In the genomic region with DNA sequence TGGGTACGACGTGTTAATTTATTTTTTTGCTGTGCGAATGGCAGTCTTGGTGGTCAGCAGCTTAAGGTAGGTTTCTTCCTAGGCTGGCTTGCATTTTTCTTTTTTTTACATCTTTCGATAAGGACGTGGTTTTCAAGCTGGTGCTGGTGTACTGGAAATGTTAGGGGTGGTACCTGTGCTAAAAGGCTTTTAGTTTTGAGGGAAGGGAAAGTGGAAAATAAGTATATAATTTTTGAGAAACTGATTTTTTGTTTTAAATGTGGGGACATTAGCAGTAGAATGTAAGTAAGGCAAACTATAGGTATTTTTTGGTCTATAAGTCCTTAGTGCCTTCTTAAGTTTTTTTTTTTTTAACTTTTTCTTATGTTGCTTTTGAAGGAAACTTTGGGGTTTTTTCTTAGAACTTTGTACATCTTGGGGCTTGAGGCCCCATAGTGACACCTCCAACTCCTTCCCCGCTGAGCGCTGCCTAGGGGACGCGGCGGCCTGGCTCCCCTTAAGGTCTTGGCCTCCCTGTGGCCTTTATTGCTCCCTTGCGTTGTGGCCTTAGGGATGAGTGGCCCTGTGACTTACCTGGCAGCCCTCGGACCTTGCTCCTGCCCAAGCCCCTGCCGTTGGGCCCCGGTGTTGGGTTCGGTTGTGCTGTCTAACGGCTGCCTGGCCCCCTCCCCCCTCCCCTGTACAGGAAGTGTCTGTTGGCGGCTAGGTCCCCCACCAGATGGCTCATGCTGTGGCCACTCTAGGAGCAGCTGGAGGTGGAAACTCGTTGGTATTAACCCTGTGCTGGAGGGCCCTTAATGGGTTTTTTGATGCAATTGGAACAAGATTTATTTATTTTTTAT, we compare ENCODE assay signal across 1 cellular context.
TF ChIP-seq lines count a peak whose summit lies in the region.

No MANE protein-coding gene starts in this region.

TF ChIP-seq in K562, 482 proteins besides CTCF, POLR2A, EP300 and RAD21 (continued from another document and continues in another):
- TF ChIP-seq NCOA2 (IDR thresholded peaks at IDR 0.05; ENCODE audit: partially characterized antibody in 2 of 2) (no peak), BRCA1 (IDR thresholded peaks at IDR 0.05) (no peak), BRCA1 (CRISPR knock-in tag; IDR thresholded peaks at IDR 0.05) (no peak), HOXB6 (CRISPR knock-in tag; IDR thresholded peaks at IDR 0.05; ENCODE audit: borderline replicate concordance) (no peak), CXXC5 (CRISPR knock-in tag; IDR thresholded peaks at IDR 0.05) (peak; percentile 46), ZFPM2 (CRISPR knock-in tag; IDR thresholded peaks at IDR 0.05) (no peak), KLF16 (IDR thresholded peaks at IDR 0.05) (no peak), ZNF311 (CRISPR knock-in tag; IDR thresholded peaks at IDR 0.05) (no peak), RFX7 (CRISPR knock-in tag; IDR thresholded peaks at IDR 0.05) (no peak), NEUROD1 (IDR thresholded peaks at IDR 0.05; ENCODE audit: borderline replicate concordance, low read depth, low read length, partially characterized antibody) (peak; percentile 67), BRD4 (IDR thresholded peaks at IDR 0.05) (peak; percentile 84; the same call in 1 of the 2 replicates), ADNP (tag; IDR thresholded peaks at IDR 0.05) (no peak), FOXK1 (CRISPR knock-in tag; IDR thresholded peaks at IDR 0.05; ENCODE audit: borderline replicate concordance) (no peak), NR2F6 (CRISPR knock-in tag; IDR thresholded peaks at IDR 0.05) (no peak), POLR2AphosphoS2 (IDR thresholded peaks at IDR 0.05; ENCODE audit: low read length) (peak; percentile 96), ZBTB17 (CRISPR knock-in tag; IDR thresholded peaks at IDR 0.05) (peak; percentile 84; the same call in 1 of the 2 replicates), HDAC3 (IDR thresholded peaks at IDR 0.05; ENCODE audit: borderline replicate concordance, partially characterized antibody) (no peak), CBFB (CRISPR knock-in tag; IDR thresholded peaks at IDR 0.05) (no peak), ATF7 (IDR thresholded peaks at IDR 0.05) (peak; percentile 77; the same call in 1 of the 2 replicates), KAT8 (IDR thresholded peaks at IDR 0.05; ENCODE audit: low read depth) (no peak), MTA2 (IDR thresholded peaks at IDR 0.05; ENCODE audit: low read depth) (no peak), HDAC2 (IDR thresholded peaks at IDR 0.05) (peak; percentile 71; the same call in 1 of the 2 replicates), ZKSCAN8 (CRISPR knock-in tag; IDR thresholded peaks at IDR 0.05) (no peak), CHD2 (IDR thresholded peaks at IDR 0.05; ENCODE audit: low read depth, low read length) (peak; percentile 61; the same call in 1 of the 2 replicates), PURB (CRISPR knock-in tag; IDR thresholded peaks at IDR 0.05; ENCODE audit: low read depth) (no peak), ZNF175 (CRISPR knock-in tag; IDR thresholded peaks at IDR 0.05; ENCODE audit: low read depth) (0 out of 2 replicates have a peak, but pooled peaks have one; percentile 52), POLR2AphosphoS5 (IDR thresholded peaks at IDR 0.05; ENCODE audit: control insufficient read depth, insufficient read depth, low read depth, low read length) (peak; percentile 95), FIP1L1 (IDR thresholded peaks at IDR 0.05; ENCODE audit: low read depth, low read length, poor library complexity, severe bottlenecking) (no peak), TBL1XR1 (IDR thresholded peaks at IDR 0.05; ENCODE audit: low read length in 2 of 2) (peak in 1 of 2 experiments; percentile 44; a peak in 1 of 4 replicates), HMGN3 (IDR thresholded peaks at IDR 0.05; ENCODE audit: borderline replicate concordance, extremely low read depth, insufficient read length, low read depth, low read length) (peak; percentile 52), MBD2 (IDR thresholded peaks at IDR 0.05; ENCODE audit: borderline replicate concordance, low read depth) (peak; percentile 88), HNRNPK (IDR thresholded peaks at IDR 0.05; ENCODE audit: low read depth, low read length, poor library complexity, severe bottlenecking) (no peak), MNT (conservative IDR thresholded peaks at IDR 0.05) (peak; percentile 54 to 85), TCF15 (CRISPR knock-in tag; IDR thresholded peaks at IDR 0.05) (no peak), ZFP30 (CRISPR knock-in tag; IDR thresholded peaks at IDR 0.05; ENCODE audit: borderline replicate concordance) (no peak), ATF3 (IDR thresholded peaks at IDR 0.05) (no peak), ATF3 (CRISPR knock-in tag; conservative IDR thresholded peaks at IDR 0.05) (no peak), C11orf30 (IDR thresholded peaks at IDR 0.05; ENCODE audit: low read depth) (peak; percentile 64; the same call in 1 of the 2 replicates), U2AF1 (optimal IDR thresholded peaks at IDR 0.05; ENCODE audit: low read depth, low read length) (no peak), NELFE (IDR thresholded peaks at IDR 0.05; ENCODE audit: insufficient read depth, insufficient read length) (no peak), CREB1 (IDR thresholded peaks at IDR 0.05) (peak; percentile 44; the same call in 1 of the 2 replicates), CREB1 (CRISPR knock-in tag; IDR thresholded peaks at IDR 0.05) (no peak; the same call in 1 of the 2 replicates), ZNF830 (CRISPR knock-in tag; IDR thresholded peaks at IDR 0.05) (no peak)
- TF ChIP-seq, protein P1, sequence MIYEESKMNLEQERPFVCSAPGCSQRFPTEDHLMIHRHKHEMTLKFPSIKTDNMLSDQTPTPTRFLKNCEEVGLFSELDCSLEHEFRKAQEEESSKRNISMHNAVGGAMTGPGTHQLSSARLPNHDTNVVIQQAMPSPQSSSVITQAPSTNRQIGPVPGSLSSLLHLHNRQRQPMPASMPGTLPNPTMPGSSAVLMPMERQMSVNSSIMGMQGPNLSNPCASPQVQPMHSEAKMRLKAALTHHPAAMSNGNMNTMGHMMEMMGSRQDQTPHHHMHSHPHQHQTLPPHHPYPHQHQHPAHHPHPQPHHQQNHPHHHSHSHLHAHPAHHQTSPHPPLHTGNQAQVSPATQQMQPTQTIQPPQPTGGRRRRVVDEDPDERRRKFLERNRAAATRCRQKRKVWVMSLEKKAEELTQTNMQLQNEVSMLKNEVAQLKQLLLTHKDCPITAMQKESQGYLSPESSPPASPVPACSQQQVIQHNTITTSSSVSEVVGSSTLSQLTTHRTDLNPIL (CRISPR knock-in tag; IDR thresholded peaks at IDR 0.05), result no peak
- TF ChIP-seq, protein P2, sequence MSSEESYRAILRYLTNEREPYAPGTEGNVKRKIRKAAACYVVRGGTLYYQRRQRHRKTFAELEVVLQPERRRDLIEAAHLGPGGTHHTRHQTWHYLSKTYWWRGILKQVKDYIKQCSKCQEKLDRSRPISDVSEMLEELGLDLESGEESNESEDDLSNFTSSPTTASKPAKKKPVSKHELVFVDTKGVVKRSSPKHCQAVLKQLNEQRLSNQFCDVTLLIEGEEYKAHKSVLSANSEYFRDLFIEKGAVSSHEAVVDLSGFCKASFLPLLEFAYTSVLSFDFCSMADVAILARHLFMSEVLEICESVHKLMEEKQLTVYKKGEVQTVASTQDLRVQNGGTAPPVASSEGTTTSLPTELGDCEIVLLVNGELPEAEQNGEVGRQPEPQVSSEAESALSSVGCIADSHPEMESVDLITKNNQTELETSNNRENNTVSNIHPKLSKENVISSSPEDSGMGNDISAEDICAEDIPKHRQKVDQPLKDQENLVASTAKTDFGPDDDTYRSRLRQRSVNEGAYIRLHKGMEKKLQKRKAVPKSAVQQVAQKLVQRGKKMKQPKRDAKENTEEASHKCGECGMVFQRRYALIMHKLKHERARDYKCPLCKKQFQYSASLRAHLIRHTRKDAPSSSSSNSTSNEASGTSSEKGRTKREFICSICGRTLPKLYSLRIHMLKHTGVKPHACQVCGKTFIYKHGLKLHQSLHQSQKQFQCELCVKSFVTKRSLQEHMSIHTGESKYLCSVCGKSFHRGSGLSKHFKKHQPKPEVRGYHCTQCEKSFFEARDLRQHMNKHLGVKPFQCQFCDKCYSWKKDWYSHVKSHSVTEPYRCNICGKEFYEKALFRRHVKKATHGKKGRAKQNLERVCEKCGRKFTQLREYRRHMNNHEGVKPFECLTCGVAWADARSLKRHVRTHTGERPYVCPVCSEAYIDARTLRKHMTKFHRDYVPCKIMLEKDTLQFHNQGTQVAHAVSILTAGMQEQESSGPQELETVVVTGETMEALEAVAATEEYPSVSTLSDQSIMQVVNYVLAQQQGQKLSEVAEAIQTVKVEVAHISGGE (CRISPR knock-in tag; IDR thresholded peaks at IDR 0.05), result peak; percentile 74 to 95 (median 88); a peak in 4 of 6 replicates
- TF ChIP-seq, protein P3, sequence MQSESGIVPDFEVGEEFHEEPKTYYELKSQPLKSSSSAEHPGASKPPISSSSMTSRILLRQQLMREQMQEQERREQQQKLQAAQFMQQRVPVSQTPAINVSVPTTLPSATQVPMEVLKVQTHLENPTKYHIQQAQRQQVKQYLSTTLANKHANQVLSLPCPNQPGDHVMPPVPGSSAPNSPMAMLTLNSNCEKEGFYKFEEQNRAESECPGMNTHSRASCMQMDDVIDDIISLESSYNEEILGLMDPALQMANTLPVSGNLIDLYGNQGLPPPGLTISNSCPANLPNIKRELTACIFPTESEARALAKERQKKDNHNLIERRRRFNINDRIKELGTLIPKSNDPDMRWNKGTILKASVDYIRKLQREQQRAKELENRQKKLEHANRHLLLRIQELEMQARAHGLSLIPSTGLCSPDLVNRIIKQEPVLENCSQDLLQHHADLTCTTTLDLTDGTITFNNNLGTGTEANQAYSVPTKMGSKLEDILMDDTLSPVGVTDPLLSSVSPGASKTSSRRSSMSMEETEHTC (IDR thresholded peaks at IDR 0.05), result no peak
- TF ChIP-seq, protein P4, sequence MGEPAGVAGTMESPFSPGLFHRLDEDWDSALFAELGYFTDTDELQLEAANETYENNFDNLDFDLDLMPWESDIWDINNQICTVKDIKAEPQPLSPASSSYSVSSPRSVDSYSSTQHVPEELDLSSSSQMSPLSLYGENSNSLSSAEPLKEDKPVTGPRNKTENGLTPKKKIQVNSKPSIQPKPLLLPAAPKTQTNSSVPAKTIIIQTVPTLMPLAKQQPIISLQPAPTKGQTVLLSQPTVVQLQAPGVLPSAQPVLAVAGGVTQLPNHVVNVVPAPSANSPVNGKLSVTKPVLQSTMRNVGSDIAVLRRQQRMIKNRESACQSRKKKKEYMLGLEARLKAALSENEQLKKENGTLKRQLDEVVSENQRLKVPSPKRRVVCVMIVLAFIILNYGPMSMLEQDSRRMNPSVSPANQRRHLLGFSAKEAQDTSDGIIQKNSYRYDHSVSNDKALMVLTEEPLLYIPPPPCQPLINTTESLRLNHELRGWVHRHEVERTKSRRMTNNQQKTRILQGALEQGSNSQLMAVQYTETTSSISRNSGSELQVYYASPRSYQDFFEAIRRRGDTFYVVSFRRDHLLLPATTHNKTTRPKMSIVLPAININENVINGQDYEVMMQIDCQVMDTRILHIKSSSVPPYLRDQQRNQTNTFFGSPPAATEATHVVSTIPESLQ (CRISPR knock-in tag; IDR thresholded peaks at IDR 0.05), result peak; percentile 33; the same call in 1 of the 2 replicates
- TF ChIP-seq, protein P5, sequence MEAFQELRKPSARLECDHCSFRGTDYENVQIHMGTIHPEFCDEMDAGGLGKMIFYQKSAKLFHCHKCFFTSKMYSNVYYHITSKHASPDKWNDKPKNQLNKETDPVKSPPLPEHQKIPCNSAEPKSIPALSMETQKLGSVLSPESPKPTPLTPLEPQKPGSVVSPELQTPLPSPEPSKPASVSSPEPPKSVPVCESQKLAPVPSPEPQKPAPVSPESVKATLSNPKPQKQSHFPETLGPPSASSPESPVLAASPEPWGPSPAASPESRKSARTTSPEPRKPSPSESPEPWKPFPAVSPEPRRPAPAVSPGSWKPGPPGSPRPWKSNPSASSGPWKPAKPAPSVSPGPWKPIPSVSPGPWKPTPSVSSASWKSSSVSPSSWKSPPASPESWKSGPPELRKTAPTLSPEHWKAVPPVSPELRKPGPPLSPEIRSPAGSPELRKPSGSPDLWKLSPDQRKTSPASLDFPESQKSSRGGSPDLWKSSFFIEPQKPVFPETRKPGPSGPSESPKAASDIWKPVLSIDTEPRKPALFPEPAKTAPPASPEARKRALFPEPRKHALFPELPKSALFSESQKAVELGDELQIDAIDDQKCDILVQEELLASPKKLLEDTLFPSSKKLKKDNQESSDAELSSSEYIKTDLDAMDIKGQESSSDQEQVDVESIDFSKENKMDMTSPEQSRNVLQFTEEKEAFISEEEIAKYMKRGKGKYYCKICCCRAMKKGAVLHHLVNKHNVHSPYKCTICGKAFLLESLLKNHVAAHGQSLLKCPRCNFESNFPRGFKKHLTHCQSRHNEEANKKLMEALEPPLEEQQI (IDR thresholded peaks at IDR 0.05), result peak; percentile 88
- TF ChIP-seq, protein P6, sequence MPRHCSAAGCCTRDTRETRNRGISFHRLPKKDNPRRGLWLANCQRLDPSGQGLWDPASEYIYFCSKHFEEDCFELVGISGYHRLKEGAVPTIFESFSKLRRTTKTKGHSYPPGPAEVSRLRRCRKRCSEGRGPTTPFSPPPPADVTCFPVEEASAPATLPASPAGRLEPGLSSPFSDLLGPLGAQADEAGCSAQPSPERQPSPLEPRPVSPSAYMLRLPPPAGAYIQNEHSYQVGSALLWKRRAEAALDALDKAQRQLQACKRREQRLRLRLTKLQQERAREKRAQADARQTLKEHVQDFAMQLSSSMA (CRISPR knock-in tag; IDR thresholded peaks at IDR 0.05), result no peak
- TF ChIP-seq, protein P7, sequence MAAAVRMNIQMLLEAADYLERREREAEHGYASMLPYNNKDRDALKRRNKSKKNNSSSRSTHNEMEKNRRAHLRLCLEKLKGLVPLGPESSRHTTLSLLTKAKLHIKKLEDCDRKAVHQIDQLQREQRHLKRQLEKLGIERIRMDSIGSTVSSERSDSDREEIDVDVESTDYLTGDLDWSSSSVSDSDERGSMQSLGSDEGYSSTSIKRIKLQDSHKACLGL (CRISPR knock-in tag; IDR thresholded peaks at IDR 0.05; ENCODE audit: borderline replicate concordance, poor library complexity, severe bottlenecking), result no peak
